ENCODE assay signal across 11 cellular contexts in the genomic region with DNA sequence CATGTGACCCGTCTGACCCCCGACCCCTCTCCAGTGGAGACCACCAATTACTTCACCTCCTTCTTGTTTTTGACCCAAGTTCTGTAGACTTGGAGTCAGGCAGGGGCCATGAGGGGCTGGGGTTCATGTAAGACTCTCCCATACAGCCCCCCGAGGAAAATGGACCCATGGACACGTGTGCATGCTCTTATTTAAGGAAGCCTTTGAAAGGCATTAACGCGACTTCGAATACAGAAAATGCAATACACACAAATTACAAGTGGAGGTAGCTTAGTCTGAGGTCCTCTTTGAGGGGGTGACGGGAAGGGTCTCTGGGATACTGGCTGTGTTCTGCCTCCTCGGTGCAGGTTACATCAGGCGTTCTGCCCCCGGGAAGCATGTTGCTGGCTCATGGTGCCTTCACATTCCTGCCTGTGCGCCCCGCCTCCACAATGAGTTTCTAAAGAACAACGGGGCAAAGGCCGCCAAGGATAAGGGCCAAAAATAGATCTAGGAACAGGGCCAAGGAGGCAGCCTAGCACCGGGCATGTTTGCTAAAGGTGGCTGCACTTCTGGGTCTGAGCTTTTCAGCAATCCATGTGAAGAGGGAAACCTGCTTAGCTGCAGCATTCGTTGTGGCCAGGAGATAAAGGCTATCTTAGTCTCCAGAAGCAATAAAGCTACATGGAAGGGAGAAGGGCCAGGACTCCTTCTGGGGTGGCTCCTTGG. TPM values are rescaled to one million over a fixed set of nuclear protein-coding genes. Genes with fewer than 3 reads are reported as not detected.
A peak's percentile ranks its signal among the peaks of the same experiment; 100 is the strongest.
DNase-seq lines count a peak whose midpoint lies in the region; ATAC-seq, FAIRE-seq and TF ChIP-seq lines count a peak whose summit lies in the region.
"Had no signal": no experiment of that assay in that cellular context is flagged by ENCODE, and none has a peak within 500 bp of the region (broad histone marks: within the 10 kb centered on the region; RNA-seq: fewer than 3 reads in every experiment).

No MANE protein-coding gene starts in this region.

- H3K4me1 ChIP-seq in left lung: peaks cover 10 to 31% of the 10 kb centered on the region in 2 donors
- peaks cover 16 to 38% of the 10 kb centered on the region in 2 donors for H3K4me1 ChIP-seq in thoracic aorta (ENCODE audit: control insufficient read depth in 1 of 2, low read depth in 2 of 2)

- H3K27ac ChIP-seq in left lung (peak overlapping the region; percentile 13 to 59), thoracic aorta (peak overlapping the region; percentile 68 to 82)
- H3K27ac ChIP-seq: GM23248 had no signal

- DNase-seq in NCI-H2029 (lab: John Stamatoyannopoulos, UW): peak; percentile 94
- peak; percentile 87 for DNase-seq in choroid plexus epithelial cell (ENCODE audit: low read depth)
- DNase-seq in left lung: peak in 1 of 2 donors; percentile 77
- DNase-seq in thoracic aorta (ENCODE audit: low spot score): no peak
- no peak for DNase-seq in nucleus accumbens (lab: John Stamatoyannopoulos, UW)
- no peak for DNase-seq in DMS114 treated with DMSO at 0.1 percent for 48 hours (lab: John Stamatoyannopoulos, UW; ENCODE audit: unreplicated experiment)
- DNase-seq in GM19239 (ENCODE audit: insufficient read length, low spot score): no peak
- DNase-seq: activated CD4-positive, alpha-beta T cell treated with anti-CD3 and anti-CD28 coated beads for 1 hour; GM23248; NCI-H748 treated with DMSO at 0.1 percent for 48 hours had no signal

- no peak for TF ChIP-seq CTCF in choroid plexus epithelial cell (conservative IDR thresholded peaks at IDR 0.05; ENCODE audit: low read depth, low read length)
- TF ChIP-seq CTCF in left lung (IDR thresholded peaks at IDR 0.05): no peak
- no peak for TF ChIP-seq CTCF in thoracic aorta (IDR thresholded peaks at IDR 0.05)

- no peaks in the 10 kb centered on the region for H3K9me3 ChIP-seq in left lung
- H3K9me3 ChIP-seq in thoracic aorta: no peaks in the 10 kb centered on the region

- FAIRE-seq in GM19239 (lab: Jason Lieb, UNC): no peak

- H3K36me3 ChIP-seq in left lung: peaks cover 8 to 90% of the 10 kb centered on the region in 2 donors
- H3K36me3 ChIP-seq in thoracic aorta: peaks cover 91% of the 10 kb centered on the region

- H3K4me3 ChIP-seq in choroid plexus epithelial cell (ENCODE audit: low read depth, low read length) (no peak overlapping the region), left lung (no peak overlapping the region), thoracic aorta (peak overlapping the region; percentile 37)
- H3K4me3 ChIP-seq: GM23248 had no signal

- peak; percentile 85 for ATAC-seq in left lung
- ATAC-seq in thoracic aorta (ENCODE audit: insufficient number of reproducible peaks, low FRiP score, low read depth): peak; percentile 74
- ATAC-seq in GM21447 (IDR thresholded peaks at IDR 0.05; ENCODE audit: unreplicated experiment): no peak

- intact Hi-C loops in left lung (cut with DNase I): no loop called here

- no peaks in the 10 kb centered on the region for H3K27me3 ChIP-seq in left lung
- no peaks in the 10 kb centered on the region for H3K27me3 ChIP-seq in thoracic aorta (replicated peaks; ENCODE audit: insufficient read depth)

RNA-seq across cellular contexts. Expression of a gene that starts 54.5 kb away (rescaled TPM):
- total RNA-seq in left lung (10 to 100 TPM; 36.2 to 42.4 TPM), thoracic aorta (10 to 100 TPM; 22.6 to 34.5 TPM)

Comparison
In these comparisons a context has a peak if more than half of its experiments do, and no peak if none do; other contexts are left out.
1. DNase-seq: peak in NCI-H2029 (single experiment) and choroid plexus epithelial cell (single experiment); none in thoracic aorta (single experiment), nucleus accumbens (0 of 56), DMS114 treated with DMSO at 0.1 percent for 48 hours (single experiment) and GM19239 (single experiment).